ENCODE assay signal across 33 cellular contexts in genomic region chr11:107951105-107951504, GRCh38. TPM values are rescaled to one million over a fixed set of nuclear protein-coding genes. Genes with fewer than 3 reads are reported as not detected.
"Had no signal": no experiment of that assay in that cellular context is flagged by ENCODE, and none has a peak within 500 bp of the region (broad histone marks: within the 10 kb centered on the region; RNA-seq: fewer than 3 reads in every experiment).

No MANE protein-coding gene starts in this region.

- H3K4me1 Mint-ChIP-seq: activated CD4-positive, alpha-beta T cell treated with anti-CD3 and anti-CD28 coated beads, Interleukin-2, amount 10 ng/mL, durations not matched to agents 24 days and 14 days; activated naive CD8-positive, alpha-beta T cell treated with anti-CD3 and anti-CD28 coated beads, Interleukin-2, amount 10 ng/mL, durations not matched to agents 7 days and 5 days; naive thymus-derived CD8-positive, alpha-beta T cell; stimulated activated effector memory CD8-positive, alpha-beta T cell treated with anti-CD3 and anti-CD28 coated beads, Interleukin-12 subunit alpha, Interleukin-12 subunit beta, amount 100 ng/mL, for 72 hours had no signal

- H3K9me3 Mint-ChIP-seq: activated CD4-positive, alpha-beta memory T cell treated with anti-CD3 and anti-CD28 coated beads for 36 hours; activated CD4-positive, alpha-beta T cell treated with anti-CD3 and anti-CD28 coated beads, Interleukin-2, amount 10 ng/mL, durations not matched to agents 24 days and 14 days; activated naive CD4-positive, alpha-beta T cell treated with anti-CD3 and anti-CD28 coated beads for 36 hours; activated naive CD8-positive, alpha-beta T cell treated with anti-CD3 and anti-CD28 coated beads, Interleukin-2, amount 10 ng/mL, durations not matched to agents 7 days and 5 days; activated T-helper 1 cell treated with anti-CD3 and anti-CD28 coated beads, Interleukin-12 subunit alpha, Interleukin-12 subunit beta, Interleukin-2, Interleukin-4 antibody, amounts not matched to agents 30 ng/mL and 10 ng/mL and 1 ng/mL, durations not matched to agents 14 hours and 24 hours and 36 hours; naive thymus-derived CD8-positive, alpha-beta T cell; neural progenitor cell; stimulated activated effector memory CD8-positive, alpha-beta T cell treated with anti-CD3 and anti-CD28 coated beads, Interleukin-12 subunit alpha, Interleukin-12 subunit beta, amount 100 ng/mL, for 72 hours; stimulated activated naive CD8-positive, alpha-beta T cell treated with anti-CD3 and anti-CD28 coated beads, Interleukin-15, Interleukin-2, amounts not matched to agents 100 ng/mL and 50 ng/mL, for 24 hours had no signal

- H3K4me3 Mint-ChIP-seq: activated CD4-positive, alpha-beta memory T cell treated with anti-CD3 and anti-CD28 coated beads for 36 hours; activated CD4-positive, alpha-beta T cell treated with anti-CD3 and anti-CD28 coated beads, Interleukin-2, amount 10 ng/mL, durations not matched to agents 24 days and 14 days; activated naive CD4-positive, alpha-beta T cell treated with anti-CD3 and anti-CD28 coated beads for 36 hours; activated naive CD8-positive, alpha-beta T cell treated with anti-CD3 and anti-CD28 coated beads, Interleukin-2, amount 10 ng/mL, durations not matched to agents 7 days and 5 days; activated T-helper 1 cell treated with anti-CD3 and anti-CD28 coated beads, Interleukin-12 subunit alpha, Interleukin-12 subunit beta, Interleukin-2, Interleukin-4 antibody, amounts not matched to agents 30 ng/mL and 10 ng/mL and 1 ng/mL, durations not matched to agents 14 hours and 24 hours and 36 hours; naive thymus-derived CD8-positive, alpha-beta T cell; neural progenitor cell; stimulated activated effector memory CD8-positive, alpha-beta T cell treated with anti-CD3 and anti-CD28 coated beads, Interleukin-12 subunit alpha, Interleukin-12 subunit beta, amount 100 ng/mL, for 72 hours; stimulated activated naive CD8-positive, alpha-beta T cell treated with anti-CD3 and anti-CD28 coated beads, Interleukin-15, Interleukin-2, amounts not matched to agents 100 ng/mL and 50 ng/mL, for 24 hours; type B pancreatic cell had no signal

- H3K36me3 Mint-ChIP-seq: activated CD4-positive, alpha-beta memory T cell treated with anti-CD3 and anti-CD28 coated beads for 36 hours; activated naive CD8-positive, alpha-beta T cell treated with anti-CD3 and anti-CD28 coated beads, Interleukin-2, amount 10 ng/mL, durations not matched to agents 7 days and 5 days; naive thymus-derived CD8-positive, alpha-beta T cell; stimulated activated effector memory CD8-positive, alpha-beta T cell treated with anti-CD3 and anti-CD28 coated beads, Interleukin-12 subunit alpha, Interleukin-12 subunit beta, amount 100 ng/mL, for 72 hours; type B pancreatic cell had no signal

- H3K4me3 ChIP-seq: ascending aorta, gastroesophageal sphincter, neural progenitor cell, psoas muscle, sigmoid colon, vagina had no signal

- ATAC-seq: gastroesophageal sphincter; left colon; naive thymus-derived CD8-positive, alpha-beta T cell; psoas muscle; stimulated activated effector memory CD8-positive, alpha-beta T cell treated with anti-CD3 and anti-CD28 coated beads, Interleukin-12 subunit alpha, Interleukin-12 subunit beta, amount 100 ng/mL, for 72 hours had no signal

- H3K4me1 ChIP-seq: ascending aorta, gastroesophageal sphincter, parathyroid adenoma, psoas muscle, sigmoid colon, vagina had no signal

- H3K9me3 ChIP-seq: ascending aorta, gastroesophageal sphincter, psoas muscle, sigmoid colon, vagina had no signal

- DNase-seq: activated CD4-positive, alpha-beta memory T cell treated with anti-CD3 and anti-CD28 coated beads for 36 hours; activated CD4-positive, alpha-beta T cell treated with anti-CD3 and anti-CD28 coated beads, Interleukin-2, amount 10 ng/mL, durations not matched to agents 24 days and 14 days; activated CD4-positive, CD25-positive, alpha-beta regulatory T cell treated with anti-CD3 and anti-CD28 coated beads, Interleukin-2, amount 50 U/mL, for 72 hours; activated CD8-positive, alpha-beta memory T cell treated with anti-CD3 and anti-CD28 coated beads, Interleukin-2, amount 50 U/mL, for 4 hours; activated effector memory CD4-positive, alpha-beta T cell treated with anti-CD3 and anti-CD28 coated beads, Interleukin-2, amount 50 U/mL, for 16 hours; activated naive CD4-positive, alpha-beta T cell treated with anti-CD3 and anti-CD28 coated beads for 36 hours; activated naive CD8-positive, alpha-beta T cell treated with anti-CD3 and anti-CD28 coated beads, Interleukin-2, amount 10 ng/mL, durations not matched to agents 7 days and 5 days; activated T-cell treated with anti-CD3 and anti-CD28 coated beads, Interleukin-2, amount 50 U/mL, for 1 hour; cortex of kidney; head of caudate nucleus; hippocampal formation; left colon; mesenchymal stem cell; naive thymus-derived CD8-positive, alpha-beta T cell; occipital lobe; psoas muscle; sigmoid colon; small intestine; stimulated activated CD4-positive, alpha-beta T cell treated with anti-CD3 and anti-CD28 coated beads, Interleukin-4, amount 100 ng/mL, for 24 hours had no signal

- H3K36me3 ChIP-seq: ascending aorta, gastroesophageal sphincter, neural progenitor cell, sigmoid colon, vagina had no signal

- H3K27me3 Mint-ChIP-seq: activated CD4-positive, alpha-beta memory T cell treated with anti-CD3 and anti-CD28 coated beads for 36 hours; activated CD4-positive, alpha-beta T cell treated with anti-CD3 and anti-CD28 coated beads, Interleukin-2, amount 10 ng/mL, durations not matched to agents 24 days and 14 days; type B pancreatic cell had no signal

- H3K27ac Mint-ChIP-seq: activated CD4-positive, alpha-beta memory T cell treated with anti-CD3 and anti-CD28 coated beads for 36 hours; activated CD4-positive, alpha-beta T cell treated with anti-CD3 and anti-CD28 coated beads, Interleukin-2, amount 10 ng/mL, durations not matched to agents 24 days and 14 days; activated naive CD4-positive, alpha-beta T cell treated with anti-CD3 and anti-CD28 coated beads for 36 hours; activated naive CD8-positive, alpha-beta T cell treated with anti-CD3 and anti-CD28 coated beads, Interleukin-2, amount 10 ng/mL, durations not matched to agents 7 days and 5 days; activated T-helper 1 cell treated with anti-CD3 and anti-CD28 coated beads, Interleukin-12 subunit alpha, Interleukin-12 subunit beta, Interleukin-2, Interleukin-4 antibody, amounts not matched to agents 30 ng/mL and 10 ng/mL and 1 ng/mL, durations not matched to agents 14 hours and 24 hours and 36 hours; naive thymus-derived CD8-positive, alpha-beta T cell; neural progenitor cell; stimulated activated effector memory CD8-positive, alpha-beta T cell treated with anti-CD3 and anti-CD28 coated beads, Interleukin-12 subunit alpha, Interleukin-12 subunit beta, amount 100 ng/mL, for 72 hours; stimulated activated naive CD8-positive, alpha-beta T cell treated with anti-CD3 and anti-CD28 coated beads, Interleukin-15, Interleukin-2, amounts not matched to agents 100 ng/mL and 50 ng/mL, for 24 hours; type B pancreatic cell had no signal

- H3K27ac ChIP-seq: ascending aorta, gastroesophageal sphincter, neural progenitor cell, parathyroid adenoma, psoas muscle, sigmoid colon, vagina had no signal

- H3K27me3 ChIP-seq: ascending aorta, neural progenitor cell, sigmoid colon, vagina had no signal

RNA-seq across cellular contexts. Expression of gene RAB39A, which starts 22.9 kb away (rescaled TPM):
- total RNA-seq: activated CD4-positive, alpha-beta T cell treated with anti-CD3 and anti-CD28 coated beads, Interleukin-2, amount 10 ng/mL, durations not matched to agents 24 days and 14 days; activated naive CD4-positive, alpha-beta T cell treated with anti-CD3 and anti-CD28 coated beads for 36 hours; activated T-helper 1 cell treated with anti-CD3 and anti-CD28 coated beads, Interleukin-12 subunit alpha, Interleukin-12 subunit beta, Interleukin-2, Interleukin-4 antibody, amounts not matched to agents 30 ng/mL and 10 ng/mL and 1 ng/mL, durations not matched to agents 14 hours and 24 hours and 36 hours; ascending aorta; chondrocyte; endothelial cell of umbilical vein; fibroblast of lung; fibroblast of villous mesenchyme had no signal
- polyA plus RNA-seq: endothelial cell of umbilical vein; fibroblast of lung; keratinocyte; naive thymus-derived CD8-positive, alpha-beta T cell had no signal
